Comparison of ENCODE assay signal across 8 cellular contexts in genomic region chr6:85756982-85757381, GRCh38.
DNase-seq lines count a peak whose midpoint lies in the region; ATAC-seq and TF ChIP-seq lines count a peak whose summit lies in the region.

No MANE protein-coding gene starts in this region.

- no peak overlapping the region for H2BK15ac ChIP-seq in neuronal stem cell (ENCODE audit: low read length)

- TF ChIP-seq POLR2A in esophagus muscularis mucosa (IDR thresholded peaks at IDR 0.05; ENCODE audit: low read depth): no peak

- H3K36me3 ChIP-seq in OCI-LY3 (replicated peaks; ENCODE audit: low read depth, low read length) (no peaks in the 10 kb centered on the region), esophagus muscularis mucosa (no peaks in the 10 kb centered on the region), neuronal stem cell (replicated peaks in 1 of 2; ENCODE audit: control insufficient read depth in 2 of 2, insufficient read depth in 2 of 2, low read length in 2 of 2) (no peaks in the 10 kb centered on the region)

- intact Hi-C loops in esophagus muscularis mucosa (cut with DNase I): loop anchor here (10.0 kb wide), 1 partner anchor 1178 kb away; the partner anchor contains the start of gene HTR1E

- H3K18ac ChIP-seq in neuronal stem cell (ENCODE audit: low read length): no peak overlapping the region

- H3K4me1 ChIP-seq in OCI-LY3 (ENCODE audit: low read length) (no peaks in the 10 kb centered on the region), esophagus muscularis mucosa (no peaks in the 10 kb centered on the region), neuronal stem cell (ENCODE audit: control insufficient read depth in 2 of 2, insufficient read depth in 1 of 2, low read depth in 1 of 2, low read length in 2 of 2) (no peaks in the 10 kb centered on the region)

- H3K4ac ChIP-seq in neuronal stem cell (ENCODE audit: low read length): no peak overlapping the region

- H3K14ac ChIP-seq in neuronal stem cell (ENCODE audit: low read length): no peak overlapping the region

- H3K4me3 ChIP-seq in OCI-LY3 (ENCODE audit: low read length): no peak overlapping the region
- H3K4me3 ChIP-seq in esophagus muscularis mucosa: no peak overlapping the region
- no peak overlapping the region for H3K4me3 ChIP-seq in neuronal stem cell (ENCODE audit: low read length in 2 of 2)

- ATAC-seq in GM21515 (IDR thresholded peaks at IDR 0.05; ENCODE audit: unreplicated experiment): no peak

- H3K9ac ChIP-seq in OCI-LY3 (ENCODE audit: low read length) (no peak overlapping the region), neuronal stem cell (ENCODE audit: low read depth, low read length, poor library complexity) (no peak overlapping the region)

- H3K4me2 ChIP-seq in OCI-LY3 (ENCODE audit: low read length) (no peak overlapping the region), neuronal stem cell (ENCODE audit: insufficient read depth, low read length, poor library complexity, severe bottlenecking) (no peak overlapping the region)

- no peak overlapping the region for H4K91ac ChIP-seq in neuronal stem cell (ENCODE audit: low read depth, low read length, poor library complexity)

- H4K8ac ChIP-seq in neuronal stem cell (ENCODE audit: low read depth, low read length): no peak overlapping the region

- no peaks in the 10 kb centered on the region for H3K79me1 ChIP-seq in neuronal stem cell (ENCODE audit: low read depth, low read length)

- H3K27me3 ChIP-seq in OCI-LY3 (ENCODE audit: low read depth, low read length) (no peaks in the 10 kb centered on the region), esophagus muscularis mucosa (no peaks in the 10 kb centered on the region), neuronal stem cell (ENCODE audit: control insufficient read depth in 3 of 3, insufficient read depth in 3 of 3, low read depth in 1 of 3, low read length in 3 of 3) (no peaks in the 10 kb centered on the region)

- no peak overlapping the region for H2AK5ac ChIP-seq in neuronal stem cell (ENCODE audit: low read depth, low read length)

- H3K9me3 ChIP-seq in OCI-LY3 (ENCODE audit: insufficient read depth, low read length) (no peaks in the 10 kb centered on the region), esophagus muscularis mucosa (no peaks in the 10 kb centered on the region), neuronal stem cell (replicated peaks in 1 of 2; ENCODE audit: control insufficient read depth in 2 of 2, insufficient read depth in 1 of 2, low read depth in 1 of 2, low read length in 2 of 2) (no peaks in the 10 kb centered on the region)

- H3K79me2 ChIP-seq in OCI-LY3 (ENCODE audit: low read length): no peaks in the 10 kb centered on the region

- H3K23ac ChIP-seq in neuronal stem cell (ENCODE audit: low read depth, low read length, poor library complexity): no peak overlapping the region

- no peaks in the 10 kb centered on the region for H4K20me1 ChIP-seq in OCI-LY3 (ENCODE audit: insufficient read depth, low read length)

- peak; percentile 47 for TF ChIP-seq CTCF in OCI-LY3 (IDR thresholded peaks at IDR 0.05; ENCODE audit: low read depth, low read length)
- peak; percentile 37 to 42 (median 39) for TF ChIP-seq CTCF in esophagus muscularis mucosa (IDR thresholded peaks at IDR 0.05)

- H2BK5ac ChIP-seq in neuronal stem cell (ENCODE audit: low read length): no peak overlapping the region

- no peak overlapping the region for H3K27ac ChIP-seq in OCI-LY3 (ENCODE audit: low read length)
- H3K27ac ChIP-seq in esophagus muscularis mucosa (replicated peaks in 1 of 4): no peak overlapping the region
- no peak overlapping the region for H3K27ac ChIP-seq in neuronal stem cell (replicated peaks; ENCODE audit: low read length)

- no peak for TF ChIP-seq EP300 in esophagus muscularis mucosa (IDR thresholded peaks at IDR 0.05)

- DNase-seq in NCI-H748 (lab: John Stamatoyannopoulos, UW; ENCODE audit: unreplicated experiment) (peak; percentile 28), NCI-H748 treated with DMSO at 0.1 percent for 48 hours (lab: John Stamatoyannopoulos, UW) (no peak), esophagus muscularis mucosa (ENCODE audit: extremely low spot score) (no peak), stromal cell of bone marrow (ENCODE audit: low read depth) (peak; percentile 9), neuronal stem cell (ENCODE audit: low spot score) (no peak)
- DNase-seq in activated CD8-positive, alpha-beta memory T cell treated with anti-CD3 and anti-CD28 coated beads, Interleukin-2, amount 50 U/mL, for 48 hours: no peak

- H2BK120ac ChIP-seq in neuronal stem cell (ENCODE audit: low read depth, low read length): no peak overlapping the region

- H2BK12ac ChIP-seq in neuronal stem cell (ENCODE audit: low read length): no peak overlapping the region

- H2AFZ ChIP-seq in OCI-LY3 (ENCODE audit: low read depth, low read length) (no peak overlapping the region), neuronal stem cell (ENCODE audit: low read length) (no peak overlapping the region)

Comparison
In these comparisons a context has a peak if more than half of its experiments do, and no peak if none do; other contexts are left out.
1. DNase-seq: peak in NCI-H748 (single experiment) and stromal cell of bone marrow (single experiment); none in NCI-H748 treated with DMSO at 0.1 percent for 48 hours (single experiment), esophagus muscularis mucosa (single experiment), neuronal stem cell (single experiment) and activated CD8-positive, alpha-beta memory T cell treated with anti-CD3 and anti-CD28 coated beads, Interleukin-2, amount 50 U/mL, for 48 hours (single experiment).